In genomic region chr2:64166212-64166611, GRCh38 we compare ENCODE assay signal across 17 cellular contexts.
"Had no signal": no experiment of that assay in that cellular context is flagged by ENCODE, and none has a peak within 500 bp of the region (broad histone marks: within the 10 kb centered on the region; RNA-seq: fewer than 3 reads in every experiment).

No MANE protein-coding gene starts in this region.

- H3K9me3 ChIP-seq: heart left ventricle, ovary, right lobe of liver, testis, transverse colon had no signal

- ATAC-seq: esophagus mucosa; heart left ventricle; right lobe of liver; stimulated activated naive B cell treated with anti-CD40 and anti-IgM and Interleukin-4, amounts not matched to agents 10 μg/mL and 1 μg/mL and 100 μg/mL, for 72 hours; T-helper 17 cell had no signal

- FAIRE-seq: bronchial epithelial cell had no signal

- H3K36me3 ChIP-seq: heart left ventricle, ovary, right lobe of liver, transverse colon had no signal

- DNase-seq: anterior cingulate cortex; endodermal cell; heart left ventricle; naive B cell; nephron progenitor cell; ovary; right lobe of liver; stimulated activated CD4-positive, alpha-beta T cell treated with anti-CD3 and anti-CD28 coated beads, Interleukin-12 subunit alpha, Interleukin-12 subunit beta, amount 100 ng/mL, for 4 hours; stimulated activated CD4-positive, alpha-beta T cell treated with anti-CD3 and anti-CD28 coated beads, Interleukin-4, amount 100 ng/mL, for 4 hours; stimulated activated CD8-positive, alpha-beta memory T cell treated with anti-CD3 and anti-CD28 coated beads, Interleukin-4, amount 100 ng/mL, for 48 hours; stimulated activated naive B cell treated with anti-CD40 and anti-IgM and Interleukin-4, amounts not matched to agents 10 μg/mL and 1 μg/mL and 100 μg/mL, for 72 hours; T-helper 17 cell; T1000; testis; transverse colon had no signal

- H3K27me3 ChIP-seq: heart left ventricle, ovary, right lobe of liver, testis, transverse colon had no signal

- H3K27ac ChIP-seq: heart left ventricle, ovary, right lobe of liver, testis, transverse colon had no signal

- H3K4me1 ChIP-seq: right lobe of liver, testis had no signal

- H3K4me3 ChIP-seq: heart left ventricle, ovary, right lobe of liver, testis, transverse colon had no signal
